Comparison of ENCODE assay signal across 10 cellular contexts in genomic region chr14:72801381-72801812, GRCh38.
DNase-seq lines count a peak whose midpoint lies in the region; ATAC-seq, FAIRE-seq and TF ChIP-seq lines count a peak whose summit lies in the region.
"Had no signal": no experiment of that assay in that cellular context is flagged by ENCODE, and none has a peak within 500 bp of the region (broad histone marks: within the 10 kb centered on the region; RNA-seq: fewer than 3 reads in every experiment).

No MANE protein-coding gene starts in this region.

- no peaks in the 10 kb centered on the region; the same call in 1 of the 2 replicates for H4K20me1 ChIP-seq in K562 (replicated peaks; ENCODE audit: control insufficient read depth, insufficient read depth, low read length)

- FAIRE-seq in HTR-8/SVneo (lab: Jason Lieb, UNC) (no peak), K562 (lab: Jason Lieb, UNC) (no peak)

- WGBS in K562 (ENCODE audit: insufficient coverage, low coverage, missing lambda C conversion rate): 5% methylated on average over 3 of the region's 4 CpGs

- no peak overlapping the region for H2AFZ ChIP-seq in K562 (ENCODE audit: low read depth, low read length)

- no peaks in the 10 kb centered on the region for H3K9me1 ChIP-seq in K562 (ENCODE audit: control insufficient read depth, insufficient read depth, low read length)

- H3K4me1 ChIP-seq in K562 (replicated peaks in 1 of 2; ENCODE audit: control insufficient read depth in 2 of 2, insufficient read depth in 2 of 2, low read length in 2 of 2): no peaks in the 10 kb centered on the region
- H3K4me1 ChIP-seq: right lobe of liver, testis had no signal

- no peak for TF ChIP-seq RAD21 in K562 (CRISPR knock-in tag; conservative IDR thresholded peaks at IDR 0.05 in 1 of 2, IDR thresholded peaks at IDR 0.05 in 1 of 2)

- H3K27me3 ChIP-seq in K562 (ENCODE audit: control insufficient read depth in 2 of 2, insufficient read depth in 2 of 2, low read length in 2 of 2): no peaks in the 10 kb centered on the region
- H3K27me3 ChIP-seq: right lobe of liver, testis had no signal

- in situ Hi-C loops in K562 (cut with MboI): no loop called here

- intact Hi-C loops in K562 (cut with micrococcal nuclease): no loop called here

- no peaks in the 10 kb centered on the region for H3K36me3 ChIP-seq in K562 (ENCODE audit: control insufficient read depth, insufficient read depth, low read length)
- H3K36me3 ChIP-seq: right lobe of liver had no signal

- no peaks in the 10 kb centered on the region for H3K9me3 ChIP-seq in K562 (replicated peaks; ENCODE audit: control insufficient read depth, insufficient read depth, low read depth, low read length)
- H3K9me3 ChIP-seq: right lobe of liver, testis had no signal

- TF ChIP-seq EP300 in K562 (IDR thresholded peaks at IDR 0.05; ENCODE audit: low read length): no peak

- CTCF ChIA-PET in K562 (lab: Yijun Ruan, JAX; ENCODE audit: low intra/inter-chr PET ratio): no interaction called here

- POLR2A ChIA-PET in K562 (lab: Yijun Ruan, JAX): no interaction called here

- no TSS peak for BruUV-seq in K562 (replicated peaks; lab: Mats Ljungman, UMichigan)

- H3K9ac ChIP-seq in K562 (ENCODE audit: insufficient read depth in 1 of 2, low read depth in 2 of 2, low read length in 2 of 2): no peak overlapping the region

- TF ChIP-seq POLR2A in K562 (conservative IDR thresholded peaks at IDR 0.05): no peak

- H3K4me3 ChIP-seq in K562: no peak overlapping the region
- H3K4me3 ChIP-seq: right lobe of liver, testis had no signal

- H3K27ac ChIP-seq in K562 (ENCODE audit: extremely low read depth, low read depth, low read length): no peak overlapping the region
- H3K27ac ChIP-seq: right lobe of liver, testis had no signal

- H3K79me2 ChIP-seq in K562 (ENCODE audit: control insufficient read depth, insufficient read depth, low read length): no peaks in the 10 kb centered on the region

- DNase-seq in AG09319 (ENCODE audit: extremely low read depth, low read depth) (peak; percentile 22), HTR-8/SVneo (ENCODE audit: insufficient read length, low spot score) (peak; percentile 91), K562 (ENCODE audit: extremely low read depth in 1 of 4, low spot score in 3 of 4) (no peak), kidney tubule cell (ENCODE audit: low spot score) (peak; percentile 97), mucosa of gallbladder (ENCODE audit: low spot score) (no peak)
- no peak for DNase-seq in stimulated activated CD4-positive, alpha-beta T cell treated with anti-CD3 and anti-CD28 coated beads, Interleukin-4, amount 100 ng/mL, for 4 hours
- DNase-seq: right lobe of liver, testis had no signal

- no peak for ATAC-seq in K562
- ATAC-seq in GM18870 (IDR thresholded peaks at IDR 0.05; ENCODE audit: unreplicated experiment): no peak
- ATAC-seq in HG03039 (IDR thresholded peaks at IDR 0.05; ENCODE audit: unreplicated experiment): no peak

- no peak for TF ChIP-seq CTCF in AG09319 (IDR thresholded peaks at IDR 0.05; ENCODE audit: low read depth, low read length)
- TF ChIP-seq CTCF in K562 (IDR thresholded peaks at IDR 0.05 in 2 of 3, conservative IDR thresholded peaks at IDR 0.05 in 1 of 3; ENCODE audit: insufficient read depth in 2 of 3, low read depth in 1 of 3, low read length in 3 of 3): no peak

- no peak overlapping the region for H3K4me2 ChIP-seq in K562 (ENCODE audit: insufficient read depth, low read length)

TF ChIP-seq in K562, 482 proteins besides CTCF, POLR2A, EP300 and RAD21:
- TF ChIP-seq FOSL1 (tag; conservative IDR thresholded peaks at IDR 0.05) (peak; percentile 35; the same call in 1 of the 2 replicates), ATF3 (IDR thresholded peaks at IDR 0.05) (peak; percentile 56; the same call in 1 of the 2 replicates), ATF3 (CRISPR knock-in tag; conservative IDR thresholded peaks at IDR 0.05) (no peak), MXD1 (CRISPR knock-in tag; IDR thresholded peaks at IDR 0.05; ENCODE audit: borderline replicate concordance, poor library complexity, severe bottlenecking) (no peak), JUND (IDR thresholded peaks at IDR 0.05; ENCODE audit: borderline replicate concordance, low read depth, low read length) (peak; percentile 16; the same call in 1 of the 2 replicates), JUND (tag; IDR thresholded peaks at IDR 0.05; ENCODE audit: borderline replicate concordance, low read depth, low read length) (no peak), PYGO2 (tag; IDR thresholded peaks at IDR 0.05) (no peak)

Comparison
In these comparisons a context has a peak if more than half of its experiments do, and no peak if none do; other contexts are left out.
1. DNase-seq: peak in AG09319 (single experiment), HTR-8/SVneo (single experiment) and kidney tubule cell (single experiment); none in K562 (0 of 4), mucosa of gallbladder (single experiment) and stimulated activated CD4-positive, alpha-beta T cell treated with anti-CD3 and anti-CD28 coated beads, Interleukin-4, amount 100 ng/mL, for 4 hours (0 of 2).